In the genomic region with DNA sequence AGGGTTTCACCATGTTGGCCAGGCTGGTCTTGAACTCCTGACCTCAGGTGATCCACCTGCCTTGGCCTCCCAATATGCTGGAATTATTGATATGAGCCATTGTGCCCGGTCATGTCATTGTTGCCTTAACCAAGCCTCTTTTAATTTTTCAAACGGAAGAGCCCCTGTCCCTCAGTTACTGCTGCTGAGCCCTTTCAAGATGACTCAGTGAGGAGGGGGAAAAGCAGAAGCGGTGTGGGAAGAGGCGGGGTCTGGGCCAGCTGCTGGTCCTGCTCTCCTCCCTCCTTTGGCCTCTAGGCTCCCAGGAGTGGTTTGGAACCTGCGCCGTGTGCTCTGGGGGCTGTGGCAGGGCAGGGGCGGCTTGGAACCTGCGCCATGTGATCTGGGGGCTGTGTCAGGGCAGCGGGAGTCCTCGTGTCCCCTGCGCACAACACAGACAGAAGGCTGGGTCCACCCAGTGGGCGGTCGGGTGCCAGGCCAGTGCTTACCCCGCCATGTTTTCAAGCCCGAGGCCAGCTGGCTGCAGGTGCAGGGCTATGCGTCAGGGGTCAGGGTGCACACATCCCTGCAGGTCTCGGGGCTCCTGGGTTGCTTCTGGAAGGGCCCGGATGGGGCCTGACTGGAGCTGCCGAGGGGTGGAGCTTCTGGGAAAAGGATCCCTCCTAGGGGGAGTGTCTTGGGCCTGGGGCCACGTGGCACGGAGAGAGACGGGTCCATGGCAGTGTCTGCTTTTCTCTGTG, we compare ENCODE assay signal across 11 cellular contexts. TPM values are rescaled to one million over a fixed set of nuclear protein-coding genes. Genes with fewer than 3 reads are reported as not detected.
DNase-seq lines count a peak whose midpoint lies in the region; ATAC-seq and TF ChIP-seq lines count a peak whose summit lies in the region.
"Not testable (repeated sequence)": the region's sequence is repeated elsewhere in the genome, so short reads cannot be mapped to it uniquely, and the experiment has no call there.
"Had no signal": no experiment of that assay in that cellular context is flagged by ENCODE, and none has a peak within 500 bp of the region (broad histone marks: within the 10 kb centered on the region; RNA-seq: fewer than 3 reads in every experiment).

A gene with protein sequence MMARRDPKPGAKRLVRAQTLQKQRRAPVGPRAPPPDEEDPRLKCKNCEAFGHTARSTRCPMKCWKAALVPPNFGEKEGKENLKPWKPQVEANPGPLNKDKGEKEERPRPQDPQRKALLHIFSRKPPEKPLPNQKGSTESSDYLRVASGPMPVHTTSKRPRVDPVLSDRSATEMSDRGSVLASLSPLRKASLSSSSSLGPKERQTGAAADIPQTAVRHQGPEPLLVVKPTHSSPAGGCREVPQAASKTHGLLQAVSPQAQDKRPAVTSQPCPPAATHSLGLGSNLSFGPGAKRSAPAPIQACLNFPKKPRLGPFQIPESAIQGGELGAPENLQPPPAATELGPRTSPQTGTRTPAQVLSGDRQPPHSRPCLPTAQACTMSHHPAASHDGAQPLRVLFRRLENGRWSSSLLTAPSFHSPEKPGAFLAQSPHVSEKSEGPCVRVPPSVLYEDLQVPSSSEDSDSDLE (minus strand): TSS at position 627 of the 740 bp plus-strand sequence. CDS start 2,786 bp downstream, outside the sequence.

- WGBS in right lobe of liver (ENCODE audit: insufficient coverage, low coverage, low lambda C conversion rate, missing lambda C conversion rate) = 38% methylated on average over 14 of the region's 22 CpGs
- 55 to 60% methylated on average over 22 of the region's 22 CpGs for WGBS in sigmoid colon, 2 donors

- H3K36me3 ChIP-seq in ACC112 (ENCODE audit: insufficient read depth, low read length); right lobe of liver; sigmoid colon: not testable (repeated sequence)

- H3K4me1 Mint-ChIP-seq in T-helper 2 cell treated with Interferon-gamma antibody and Interleukin-4, amounts not matched to agents 5 μg/mL and 100 μg/mL, for 36 hours (ENCODE audit: low read depth) = not testable (repeated sequence)

- not testable (repeated sequence) for TF ChIP-seq CTCF in epithelial cell of esophagus (IDR thresholded peaks at IDR 0.05; ENCODE audit: insufficient read depth, low read depth, low read length, missing control alignments); right lobe of liver (IDR thresholded peaks at IDR 0.05); sigmoid colon (IDR thresholded peaks at IDR 0.05)

- H3K4me3 ChIP-seq in ACC112 (ENCODE audit: low read depth, low read length) (peak within 1 kb of the TSS; percentile 63), GM08714 (ENCODE audit: low read length) (peak within 1 kb of the TSS; percentile 72; the same call in 1 of the 2 replicates), epithelial cell of esophagus (ENCODE audit: low read length) (peak within 1 kb of the TSS; percentile 37), right lobe of liver (peak within 1 kb of the TSS in 2 of 3 donors; percentile 12 to 16), sigmoid colon (peak within 1 kb of the TSS in 3 of 4 donors; percentile 17 to 36 (median 23))

- H3K4me3 Mint-ChIP-seq in T-helper 2 cell treated with Interferon-gamma antibody and Interleukin-4, amounts not matched to agents 5 μg/mL and 100 μg/mL, for 36 hours = peak within 1 kb of the TSS; percentile 53

- H3K27ac Mint-ChIP-seq in T-helper 2 cell treated with Interferon-gamma antibody and Interleukin-4, amounts not matched to agents 5 μg/mL and 100 μg/mL, for 36 hours = peak within 1 kb of the TSS; percentile 55
- H3K27ac Mint-ChIP-seq in activated naive CD4-positive, alpha-beta T cell treated with anti-CD3 and anti-CD28 coated beads, Interleukin-2, amount 50 U/mL, for 72 hours = peak within 1 kb of the TSS; percentile 65 to 70

- H3K79me2 ChIP-seq in ACC112 (ENCODE audit: control insufficient read depth, insufficient read depth, low read length, unreplicated experiment) = not testable (repeated sequence)

- intact Hi-C loops in right lobe of liver (cut with DNase I); sigmoid colon (cut with DNase I): not testable (repeated sequence)

- not testable (repeated sequence) for H3K9me3 Mint-ChIP-seq in T-helper 2 cell treated with Interferon-gamma antibody and Interleukin-4, amounts not matched to agents 5 μg/mL and 100 μg/mL, for 36 hours; activated naive CD4-positive, alpha-beta T cell treated with anti-CD3 and anti-CD28 coated beads, Interleukin-2, amount 50 U/mL, for 72 hours

- TF ChIP-seq EP300 in sigmoid colon (IDR thresholded peaks at IDR 0.05) = not testable (repeated sequence)

- H3K27ac ChIP-seq in ACC112 (ENCODE audit: low read depth, low read length); right lobe of liver; sigmoid colon: not testable (repeated sequence)

- DNase-seq in MV-4-11 (lab: John Stamatoyannopoulos, UW) (peak; percentile 77), epithelial cell of esophagus (ENCODE audit: low read depth) (peak; percentile 13)
- DNase-seq in T-helper 2 cell treated with Interferon-gamma antibody and Interleukin-4, amounts not matched to agents 5 μg/mL and 100 μg/mL, for 36 hours (ENCODE audit: low spot score) = peak; percentile 10
- not testable (repeated sequence) for DNase-seq in activated naive CD4-positive, alpha-beta T cell treated with anti-CD3 and anti-CD28 coated beads, Interleukin-2, amount 50 U/mL, for 72 hours (ENCODE audit: low spot score in 2 of 2); right lobe of liver; sigmoid colon

- not testable (repeated sequence) for TF ChIP-seq POLR2A in right lobe of liver (IDR thresholded peaks at IDR 0.05); sigmoid colon (IDR thresholded peaks at IDR 0.05)

- H3K36me3 Mint-ChIP-seq in T-helper 2 cell treated with Interferon-gamma antibody and Interleukin-4, amounts not matched to agents 5 μg/mL and 100 μg/mL, for 36 hours (ENCODE audit: low read depth); activated naive CD4-positive, alpha-beta T cell treated with anti-CD3 and anti-CD28 coated beads, Interleukin-2, amount 50 U/mL, for 72 hours: not testable (repeated sequence)

- peak in 1 of 2 donors; percentile 20 for ATAC-seq in activated naive CD4-positive, alpha-beta T cell treated with anti-CD3 and anti-CD28 coated beads, Interleukin-2, amount 50 U/mL, for 72 hours
- ATAC-seq in right lobe of liver = not testable (repeated sequence)

- H3K4me1 ChIP-seq in ACC112 (ENCODE audit: control insufficient read depth, insufficient read depth, low read length, unreplicated experiment); right lobe of liver: not testable (repeated sequence)
- H3K4me1 ChIP-seq in sigmoid colon = peaks cover 0 to 11% (median 0%) of the 10 kb centered on the region in 4 donors

- H3K27me3 Mint-ChIP-seq in T-helper 2 cell treated with Interferon-gamma antibody and Interleukin-4, amounts not matched to agents 5 μg/mL and 100 μg/mL, for 36 hours (ENCODE audit: low read depth) = not testable (repeated sequence)

- H3K9me3 ChIP-seq in right lobe of liver, sigmoid colon: not testable (repeated sequence)

- not testable (repeated sequence) for H3K27me3 ChIP-seq in ACC112 (ENCODE audit: insufficient read depth, low read length); right lobe of liver; sigmoid colon

- not testable (repeated sequence) for H2AFZ ChIP-seq in ACC112 (ENCODE audit: low read length, unreplicated experiment)

RNA-seq across cellular contexts. Expression of the gene that starts here (rescaled TPM):
- total RNA-seq in activated naive CD4-positive, alpha-beta T cell treated with anti-CD3 and anti-CD28 coated beads, Interleukin-2, amount 50 U/mL, for 72 hours = under 1 TPM; 0.11 to 0.47 TPM
- under 1 TPM in 1 of 6 experiments, not detected in 5; 0.07 TPM for total RNA-seq in right lobe of liver
- under 1 TPM in 2 of 4 donors, not detected in 2; 0.28 to 0.33 TPM for total RNA-seq in sigmoid colon
- under 1 TPM in 1 of 3 donors, not detected in 2; 0.41 TPM for polyA plus RNA-seq in sigmoid colon
- total RNA-seq: A172, pulmonary artery endothelial cell had no signal
- polyA plus RNA-seq: SK-N-SH had no signal

Comparison
In these comparisons a context has a peak if more than half of its experiments do, and no peak if none do; other contexts are left out.
1. H3K4me3 ChIP-seq: peak in every context shown above with its lines; median percentile 72 in GM08714; 63 in ACC112; 37 in epithelial cell of esophagus; 23 in sigmoid colon; 14 in right lobe of liver.